ENCODE assay signal across 20 cellular contexts in genomic region chr4:1772869-1773538, GRCh38. TPM values are rescaled to one million over a fixed set of nuclear protein-coding genes. Genes with fewer than 3 reads are reported as not detected.
DNase-seq lines count a peak whose midpoint lies in the region; ATAC-seq, FAIRE-seq and TF ChIP-seq lines count a peak whose summit lies in the region.
"Had no signal": no experiment of that assay in that cellular context is flagged by ENCODE, and none has a peak within 500 bp of the region (broad histone marks: within the 10 kb centered on the region; RNA-seq: fewer than 3 reads in every experiment).

No MANE protein-coding gene starts in this region.

- H3K9ac ChIP-seq in BLaER1 (no peak overlapping the region), NT2/D1 (ENCODE audit: insufficient read length, low read depth) (peak overlapping the region; percentile 42), keratinocyte (ENCODE audit: control insufficient read depth, extremely low read depth, insufficient read depth, low read length) (no peak overlapping the region)

- TF ChIP-seq CTCF in keratinocyte (optimal IDR thresholded peaks at IDR 0.05 in 1 of 3, IDR thresholded peaks at IDR 0.05 in 1 of 3, conservative IDR thresholded peaks at IDR 0.05 in 1 of 3; ENCODE audit: extremely low read depth in 1 of 3, insufficient read depth in 2 of 3, low read length in 3 of 3) (no peak), gastrocnemius medialis (IDR thresholded peaks at IDR 0.05 in 4 of 5, conservative IDR thresholded peaks at IDR 0.05 in 1 of 5) (no peak)

- no peaks in the 10 kb centered on the region for H3K9me3 ChIP-seq in BLaER1
- no peaks in the 10 kb centered on the region for H3K9me3 ChIP-seq in NT2/D1 (ENCODE audit: insufficient read depth, low read length)
- no peaks in the 10 kb centered on the region for H3K9me3 ChIP-seq in keratinocyte (ENCODE audit: control insufficient read depth, low read depth, low read length)
- no peaks in the 10 kb centered on the region for H3K9me3 ChIP-seq in gastrocnemius medialis
- H3K9me3 ChIP-seq: left ventricle myocardium inferior, thoracic aorta had no signal

- no peak overlapping the region for H2AFZ ChIP-seq in keratinocyte (ENCODE audit: control insufficient read depth, low read length)

- H4K20me1 ChIP-seq in BLaER1 (peaks cover 25% of the 10 kb centered on the region), keratinocyte (ENCODE audit: control insufficient read depth, extremely low read depth, insufficient read depth, low read length) (no peaks in the 10 kb centered on the region)

- intact Hi-C loops in gastrocnemius medialis (cut with DNase I; ENCODE audit: low total_unique reads): no loop called here

- no peak overlapping the region for H3K4me3 ChIP-seq in BLaER1
- H3K4me3 ChIP-seq in NT2/D1 (ENCODE audit: insufficient read length, low read depth): no peak overlapping the region
- H3K4me3 ChIP-seq in keratinocyte (ENCODE audit: control insufficient read depth in 2 of 3, extremely low read depth in 1 of 3, insufficient read depth in 2 of 3, low read depth in 1 of 3, low read length in 3 of 3): no peak overlapping the region
- no peak overlapping the region for H3K4me3 ChIP-seq in gastrocnemius medialis
- H3K4me3 ChIP-seq: left ventricle myocardium inferior, thoracic aorta had no signal

- H3K4me1 ChIP-seq in BLaER1 (peaks cover 98% of the 10 kb centered on the region), NT2/D1 (ENCODE audit: insufficient read depth, insufficient read length) (peaks cover 62% of the 10 kb centered on the region), keratinocyte (ENCODE audit: control insufficient read depth, extremely low read depth, insufficient read depth, low read length) (peaks cover 57% of the 10 kb centered on the region), gastrocnemius medialis (no peaks in the 10 kb centered on the region)

- no peaks in the 10 kb centered on the region for H3K79me2 ChIP-seq in keratinocyte (ENCODE audit: control insufficient read depth, insufficient read depth, low read length)

- no peak for TF ChIP-seq POLR2A in gastrocnemius medialis (IDR thresholded peaks at IDR 0.05)

- H3K4me2 ChIP-seq in BLaER1 (peak overlapping the region; percentile 88), keratinocyte (ENCODE audit: control insufficient read depth, extremely low read depth, insufficient read depth, low read depth, low read length) (peak overlapping the region; percentile 8)

- dilution Hi-C loops in keratinocyte (cut with MboI; ENCODE audit: extremely low pct_ligation_motif_present, low sequenced_read_pairs): no loop called here

- ATAC-seq in gastrocnemius medialis: no peak
- ATAC-seq in left lobe of liver: no peak
- ATAC-seq: activated T-cell treated with anti-CD3 and anti-CD28 coated beads, Interleukin-2, amount 50 U/mL, for 4 hours had no signal

- H3K27me3 ChIP-seq in BLaER1 (peaks cover 31% of the 10 kb centered on the region), NT2/D1 (ENCODE audit: insufficient read depth, insufficient read length) (no peaks in the 10 kb centered on the region), keratinocyte (ENCODE audit: control insufficient read depth, extremely low read depth, insufficient read depth, low read length) (no peaks in the 10 kb centered on the region), gastrocnemius medialis (peaks cover 1 to 8% (median 6%) of the 10 kb centered on the region in 3 donors)

- in situ Hi-C loops in gastrocnemius medialis (cut with MboI; ENCODE audit: low sequenced_read_pairs in 4 of 4): no loop called here

- H3K36me3 ChIP-seq in BLaER1 (no peaks in the 10 kb centered on the region), NT2/D1 (ENCODE audit: insufficient read depth, insufficient read length, low read length) (no peaks in the 10 kb centered on the region), keratinocyte (ENCODE audit: control insufficient read depth in 2 of 2, extremely low read depth in 1 of 2, insufficient read depth in 2 of 2, low read length in 2 of 2) (no peaks in the 10 kb centered on the region), gastrocnemius medialis (no peaks in the 10 kb centered on the region)
- H3K36me3 ChIP-seq: brain microvascular endothelial cell, left ventricle myocardium inferior, thoracic aorta had no signal

- H3K27ac ChIP-seq in BLaER1 (peak overlapping the region; percentile 51; the same call in 1 of the 2 replicates), keratinocyte (ENCODE audit: control insufficient read depth, insufficient read depth, low read length) (no peak overlapping the region), gastrocnemius medialis (no peak overlapping the region)
- H3K27ac ChIP-seq: brain microvascular endothelial cell, left ventricle myocardium inferior, thoracic aorta had no signal

- no peak for FAIRE-seq in keratinocyte (lab: Jason Lieb, UNC)

- DNase-seq in NCI-H1092 treated with DMSO at 0.1 percent for 48 hours (lab: John Stamatoyannopoulos, UW): peak; percentile 46
- no peak for DNase-seq in NT2/D1 (ENCODE audit: low read depth, low spot score)
- DNase-seq in keratinocyte (ENCODE audit: low read depth, low spot score): no peak
- DNase-seq in gastrocnemius medialis: no peak
- no peak for DNase-seq in globus pallidus (ENCODE audit: low spot score)
- DNase-seq in iPS-NIHi7 (ENCODE audit: extremely low spot score): no peak
- no peak for DNase-seq in left lobe of liver (ENCODE audit: low spot score)
- DNase-seq: activated B cell treated with CpG ODN at 0.5 μM for 24 hours; activated CD4-positive, alpha-beta memory T cell treated with anti-CD3 and anti-CD28 coated beads, Interleukin-2, amount 10 ng/mL, durations not matched to agents 7 days and 5 days; activated T-cell treated with anti-CD3 and anti-CD28 coated beads, Interleukin-2, amount 50 U/mL, for 4 hours; brain microvascular endothelial cell; CD8-positive, alpha-beta memory T cell; cortex of kidney; EL; foreskin melanocyte; left ventricle myocardium inferior; MM.1S; stimulated activated CD4-positive, alpha-beta T cell treated with anti-CD3 and anti-CD28 coated beads, Interleukin-12 subunit alpha, Interleukin-12 subunit beta, amount 100 ng/mL, for 4 hours had no signal

- H3K9me1 ChIP-seq in keratinocyte (ENCODE audit: control insufficient read depth, extremely low read depth, insufficient read depth, low read length): no peaks in the 10 kb centered on the region

RNA-seq across cellular contexts. Expression of gene FGFR3, which starts 20.1 kb away (rescaled TPM):
- polyA plus RNA-seq in keratinocyte: 26.4 to 109 TPM (median 45.2 TPM) in 3 replicates
- 11.8 TPM for polyA plus RNA-seq in keratinocyte (2011; ENCODE audit: low read depth)
- 7.4 and 22.2 TPM in 2 replicates for polyA plus RNA-seq in keratinocyte (2011; cell fraction: cytosol; rRNA removed)
- polyA plus RNA-seq in keratinocyte (2011; cell fraction: nucleus; rRNA removed): 81.0 and 130 TPM in 2 replicates
- polyA plus RNA-seq in keratinocyte (2012; ENCODE audit: low replicate concordance): 21.7 and 47.7 TPM in 2 replicates
- 23.6 to 54.4 TPM (median 30.3 TPM) in 3 replicates for polyA minus RNA-seq in keratinocyte
- 159 TPM for polyA minus RNA-seq in keratinocyte (2011; cell fraction: cytosol; rRNA and poly(A)+ RNA removed)
- 142 and 169 TPM in 2 replicates for polyA minus RNA-seq in keratinocyte (2011; cell fraction: nucleus; rRNA and poly(A)+ RNA removed)
- total RNA-seq in gastrocnemius medialis (under 1 TPM in 3 of 4 donors, not detected in 1; 0.15 to 0.51 (median 0.18) TPM), left lobe of liver (48.5 TPM)
- polyA plus RNA-seq: CD8-positive, alpha-beta memory T cell had no signal

RNA-seq across cellular contexts. Expression of gene TACC3, which starts 51.7 kb away (rescaled TPM):
- 4.3 to 31.4 TPM (median 19.1 TPM) in 3 replicates for polyA plus RNA-seq in keratinocyte
- polyA plus RNA-seq in keratinocyte (2011; ENCODE audit: low read depth): 0.94 TPM
- polyA plus RNA-seq in keratinocyte (2011; cell fraction: cytosol; rRNA removed): 7.5 and 8.6 TPM in 2 replicates
- polyA plus RNA-seq in keratinocyte (2011; cell fraction: nucleus; rRNA removed): 13.9 and 19.4 TPM in 2 replicates
- polyA plus RNA-seq in keratinocyte (2012; ENCODE audit: low replicate concordance): 2.1 and 37.1 TPM in 2 replicates
- polyA minus RNA-seq in keratinocyte: 3.8 to 33.5 TPM (median 10.3 TPM) in 3 replicates
- polyA minus RNA-seq in keratinocyte (2011; cell fraction: cytosol; rRNA and poly(A)+ RNA removed): 5.8 TPM
- 4.2 and 4.9 TPM in 2 replicates for polyA minus RNA-seq in keratinocyte (2011; cell fraction: nucleus; rRNA and poly(A)+ RNA removed)
- 1 to 10 TPM; 1.5 to 3.2 (median 1.9) TPM for total RNA-seq in gastrocnemius medialis
- 4.5 TPM for total RNA-seq in left lobe of liver

RNA-seq across cellular contexts. Expression of gene TMEM129, which starts 51.9 kb away (rescaled TPM):
- 11.7 to 30.0 TPM (median 15.3 TPM) in 3 replicates for polyA plus RNA-seq in keratinocyte
- polyA plus RNA-seq in keratinocyte (2011; ENCODE audit: low read depth): 2.8 TPM
- 12.4 and 25.7 TPM in 2 replicates for polyA plus RNA-seq in keratinocyte (2011; cell fraction: cytosol; rRNA removed)
- polyA plus RNA-seq in keratinocyte (2011; cell fraction: nucleus; rRNA removed): 28.0 and 46.3 TPM in 2 replicates
- polyA plus RNA-seq in keratinocyte (2012; ENCODE audit: low replicate concordance): 16.9 and 20.4 TPM in 2 replicates
- polyA minus RNA-seq in keratinocyte: 11.0 to 21.0 TPM (median 16.6 TPM) in 3 replicates
- 50.3 TPM for polyA minus RNA-seq in keratinocyte (2011; cell fraction: cytosol; rRNA and poly(A)+ RNA removed)
- polyA minus RNA-seq in keratinocyte (2011; cell fraction: nucleus; rRNA and poly(A)+ RNA removed): 24.2 and 26.2 TPM in 2 replicates
- total RNA-seq in gastrocnemius medialis: 10 to 100 TPM; 30.3 to 78.0 (median 44.2) TPM
- 30.3 TPM for total RNA-seq in left lobe of liver

Comparison
In these comparisons a context has a peak if more than half of its experiments do, and no peak if none do; other contexts are left out.
1. RNA of gene FGFR3, which starts 20.1 kb away (total RNA-seq): 48.5 TPM in left lobe of liver (single experiment); 0.15 to 0.51 TPM in gastrocnemius medialis; every median in the first group is over 10 times any median in the second.